Comparison of ENCODE assay signal across 8 cellular contexts in the genomic region with DNA sequence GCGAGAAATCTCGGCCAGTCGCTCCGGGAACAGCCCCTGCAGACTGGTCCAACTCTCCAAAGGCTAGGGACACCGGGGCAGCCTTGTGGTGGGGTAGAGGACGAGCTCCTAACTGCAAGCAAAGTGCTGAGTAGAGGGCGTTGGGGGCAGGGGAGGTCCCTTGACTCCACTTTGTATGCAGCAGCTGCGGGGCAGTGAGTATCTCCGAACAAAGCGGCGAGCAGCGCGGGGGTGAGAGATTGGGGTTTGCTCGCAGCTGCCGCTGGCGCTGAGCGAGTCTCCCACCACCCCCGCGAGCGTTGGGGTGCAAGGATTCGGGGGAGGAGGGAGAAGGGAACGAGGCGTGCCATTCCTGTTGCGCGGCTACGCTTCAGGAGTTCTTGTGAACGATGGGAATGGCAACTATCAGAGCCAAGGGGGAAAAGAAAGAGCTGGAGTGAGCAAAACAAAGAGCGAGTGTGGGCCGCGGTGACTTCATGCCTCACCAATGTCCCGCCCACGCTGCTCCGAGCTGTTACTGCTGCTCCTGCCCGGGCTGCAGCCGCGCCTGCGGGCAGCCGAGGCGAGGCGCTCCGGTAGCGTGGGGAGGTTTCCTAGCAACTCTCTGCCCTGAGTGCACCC. TPM values are rescaled to one million over a fixed set of nuclear protein-coding genes. Genes with fewer than 3 reads are reported as not detected.
DNase-seq lines count a peak whose midpoint lies in the region; ATAC-seq and TF ChIP-seq lines count a peak whose summit lies in the region.

No MANE protein-coding gene starts in this region.

- no peak for TF ChIP-seq CTCF in brain microvascular endothelial cell (IDR thresholded peaks at IDR 0.05; ENCODE audit: low read depth, low read length, missing control alignments)
- no peak for TF ChIP-seq CTCF in gastrocnemius medialis (IDR thresholded peaks at IDR 0.05 in 4 of 5, conservative IDR thresholded peaks at IDR 0.05 in 1 of 5)

- no peak for TF ChIP-seq POLR2A in gastrocnemius medialis (IDR thresholded peaks at IDR 0.05)

- DNase-seq in GM03348 (ENCODE audit: low spot score) (peak; percentile 93), HuH-7 (ENCODE audit: low spot score) (peak; percentile 61), SJSA1 (ENCODE audit: low read depth in 1 of 2, low spot score in 2 of 2) (peak; percentile 86), brain microvascular endothelial cell (peak; percentile 92), gastrocnemius medialis (peak in 1 of 2 donors; percentile 18), SKM-1 treated with dmso at 0.1 percent for 144 hours (lab: John Stamatoyannopoulos, UW; ENCODE audit: unreplicated experiment) (no peak)

- no peaks in the 10 kb centered on the region for H3K36me3 ChIP-seq in SJSA1
- H3K36me3 ChIP-seq in brain microvascular endothelial cell (replicated peaks) = no peaks in the 10 kb centered on the region
- no peaks in the 10 kb centered on the region for H3K36me3 ChIP-seq in iPS-20b (ENCODE audit: insufficient read depth, low read depth, low read length)
- H3K36me3 ChIP-seq in gastrocnemius medialis = no peaks in the 10 kb centered on the region

- peak overlapping the region; percentile 90 for H3K9ac ChIP-seq in iPS-20b (ENCODE audit: low read depth, low read length)

- H3K4me1 ChIP-seq in SJSA1 (replicated peaks) (peaks cover 12% of the 10 kb centered on the region), iPS-20b (ENCODE audit: insufficient read depth, low read length) (peaks cover 26% of the 10 kb centered on the region; the same call in 1 of the 2 replicates), gastrocnemius medialis (peaks cover 0 to 17% of the 10 kb centered on the region in 2 donors)

- peak; percentile 44 for ATAC-seq in GM21619 (IDR thresholded peaks at IDR 0.05; ENCODE audit: unreplicated experiment)
- ATAC-seq in gastrocnemius medialis = peak; percentile 60 to 69

- H3K27me3 ChIP-seq in SJSA1 (replicated peaks) (no peaks in the 10 kb centered on the region), brain microvascular endothelial cell (replicated peaks) (no peaks in the 10 kb centered on the region), iPS-20b (ENCODE audit: insufficient read depth, low read length) (peaks cover 17% of the 10 kb centered on the region), gastrocnemius medialis (peaks cover 18 to 30% (median 27%) of the 10 kb centered on the region in 3 donors)

- intact Hi-C loops in gastrocnemius medialis (cut with DNase I; ENCODE audit: low total_unique reads) = no loop called here

- peak overlapping the region; percentile 85 for H3K27ac ChIP-seq in SJSA1
- H3K27ac ChIP-seq in brain microvascular endothelial cell = peak overlapping the region; percentile 85
- H3K27ac ChIP-seq in iPS-20b (ENCODE audit: low read length) = peak overlapping the region; percentile 74
- H3K27ac ChIP-seq in gastrocnemius medialis = peak overlapping the region; percentile 11 to 46 (median 36)

- in situ Hi-C loops in brain microvascular endothelial cell (cut with HindIII; ENCODE audit: low pct_ligation_motif_present, low sequenced_read_pairs) (no loop called here), gastrocnemius medialis (cut with MboI; ENCODE audit: low sequenced_read_pairs in 4 of 4) (no loop called here)

- H3K9me3 ChIP-seq in SJSA1 (replicated peaks) (no peaks in the 10 kb centered on the region), iPS-20b (ENCODE audit: insufficient read depth, low read depth, low read length) (no peaks in the 10 kb centered on the region), gastrocnemius medialis (no peaks in the 10 kb centered on the region)

- H3K4me3 ChIP-seq in SJSA1 (peak overlapping the region; percentile 52), brain microvascular endothelial cell (ENCODE audit: low read depth, low read length) (peak overlapping the region; percentile 82), iPS-20b (ENCODE audit: low read length) (peak overlapping the region; percentile 91), gastrocnemius medialis (peak overlapping the region; percentile 59 to 82 (median 66))

RNA-seq across cellular contexts. Expression of gene ITGB8, which starts 0.4 kb away (rescaled TPM):
- total RNA-seq in SJSA1 (2014; rRNA removed; shearing (Covaris generic)) = 1.3 and 3.6 TPM in 2 replicates
- total RNA-seq in gastrocnemius medialis = under 1 TPM; 0.31 to 0.90 (median 0.56) TPM
